In genomic region chr1:152141971-152142584, GRCh38 we compare ENCODE assay signal across 8 cellular contexts. TPM values are rescaled to one million over a fixed set of nuclear protein-coding genes. Genes with fewer than 3 reads are reported as not detected.
A peak's percentile ranks its signal among the peaks of the same experiment; 100 is the strongest.
DNase-seq lines count a peak whose midpoint lies in the region; ATAC-seq and TF ChIP-seq lines count a peak whose summit lies in the region.

No MANE protein-coding gene starts in this region.

- H4K8ac ChIP-seq in neuronal stem cell (ENCODE audit: low read depth, low read length) = no peak overlapping the region

- H3K79me1 ChIP-seq in neuronal stem cell (ENCODE audit: low read depth, low read length) = no peaks in the 10 kb centered on the region

- TF ChIP-seq CTCF in fibroblast of lung (conservative IDR thresholded peaks at IDR 0.05 in 1 of 2, IDR thresholded peaks at IDR 0.05 in 1 of 2; ENCODE audit: low read depth in 1 of 2, low read length in 2 of 2) = peak; percentile 80 to 97

- H3K18ac ChIP-seq in neuronal stem cell (ENCODE audit: low read length) = no peak overlapping the region

- no peak overlapping the region for H3K4ac ChIP-seq in neuronal stem cell (ENCODE audit: low read length)

- H4K20me1 ChIP-seq in fibroblast of lung (ENCODE audit: control insufficient read depth, extremely low read depth, insufficient read depth, low read length) = no peaks in the 10 kb centered on the region

- H2AFZ ChIP-seq in fibroblast of lung (ENCODE audit: low read length) (no peak overlapping the region), neuronal stem cell (ENCODE audit: low read length) (no peak overlapping the region)

- H3K4me2 ChIP-seq in fibroblast of lung (ENCODE audit: extremely low read depth, insufficient read depth, low read length) = no peak overlapping the region
- H3K4me2 ChIP-seq in neuronal stem cell (ENCODE audit: insufficient read depth, low read length, poor library complexity, severe bottlenecking) = no peak overlapping the region

- H2BK15ac ChIP-seq in neuronal stem cell (ENCODE audit: low read length) = no peak overlapping the region

- no peaks in the 10 kb centered on the region for H3K36me3 ChIP-seq in fibroblast of lung (ENCODE audit: control insufficient read depth, insufficient read depth, low read length)
- H3K36me3 ChIP-seq in neuronal stem cell (replicated peaks in 1 of 2; ENCODE audit: control insufficient read depth in 2 of 2, insufficient read depth in 2 of 2, low read length in 2 of 2) = no peaks in the 10 kb centered on the region

- peaks cover 4% of the 10 kb centered on the region for H3K27me3 ChIP-seq in fibroblast of lung (ENCODE audit: control insufficient read depth, insufficient read depth, low read length)
- H3K27me3 ChIP-seq in neuronal stem cell (ENCODE audit: control insufficient read depth in 3 of 3, insufficient read depth in 3 of 3, low read depth in 1 of 3, low read length in 3 of 3) = no peaks in the 10 kb centered on the region

- H3K4me1 ChIP-seq in fibroblast of lung (ENCODE audit: control insufficient read depth, extremely low read depth, insufficient read depth, low read length) (no peaks in the 10 kb centered on the region), neuronal stem cell (ENCODE audit: control insufficient read depth in 2 of 2, insufficient read depth in 1 of 2, low read depth in 1 of 2, low read length in 2 of 2) (no peaks in the 10 kb centered on the region)

- no peaks in the 10 kb centered on the region for H3K9me3 ChIP-seq in fibroblast of lung (ENCODE audit: control insufficient read depth, insufficient read depth, low read depth, low read length)
- H3K9me3 ChIP-seq in neuronal stem cell (replicated peaks in 1 of 2; ENCODE audit: control insufficient read depth in 2 of 2, insufficient read depth in 1 of 2, low read depth in 1 of 2, low read length in 2 of 2) = peaks cover 0 to 2% of the 10 kb centered on the region in 2 donors

- POLR2A ChIA-PET in HEK293T (lab: Yijun Ruan, JAX) = no interaction called here

- H3K23ac ChIP-seq in neuronal stem cell (ENCODE audit: low read depth, low read length, poor library complexity) = no peak overlapping the region

- H3K4me3 ChIP-seq in fibroblast of lung (replicated peaks in 1 of 4; ENCODE audit: control extremely low read depth in 1 of 4, insufficient read depth in 1 of 4, low read depth in 3 of 4, low read length in 4 of 4) (no peak overlapping the region), neuronal stem cell (ENCODE audit: low read length in 2 of 2) (no peak overlapping the region)

- H2AK5ac ChIP-seq in neuronal stem cell (ENCODE audit: low read depth, low read length) = no peak overlapping the region

- H3K27ac ChIP-seq in fibroblast of lung (ENCODE audit: insufficient read depth, low read length) = no peak overlapping the region
- no peak overlapping the region for H3K27ac ChIP-seq in neuronal stem cell (replicated peaks; ENCODE audit: low read length)

- CTCF ChIA-PET in HEK293T (lab: Yijun Ruan, JAX) = interaction anchor here (1.1 to 1.5 kb wide), 3 partner anchors 9 to 89 kb away, joined by 4 to 5 read pairs (median 4); no protein-coding TSS in a partner anchor

- DNase-seq in DMS153 treated with DMSO at 0.1 percent for 48 hours (lab: John Stamatoyannopoulos, UW; ENCODE audit: unreplicated experiment) = peak; percentile 4
- peak; percentile 52 for DNase-seq in HEK293T (ENCODE audit: extremely low spot score)
- DNase-seq in RPMI8226 = peak; percentile 69
- DNase-seq in fibroblast of lung (ENCODE audit: low read depth in 2 of 2) = peak; percentile 54 to 71
- peak; percentile 3 for DNase-seq in neuronal stem cell (ENCODE audit: low spot score)
- DNase-seq in NCI-H774 (lab: John Stamatoyannopoulos, UW) = no peak

- H3K79me2 ChIP-seq in fibroblast of lung (ENCODE audit: control insufficient read depth, insufficient read depth, low read length) = no peaks in the 10 kb centered on the region

- H4K91ac ChIP-seq in neuronal stem cell (ENCODE audit: low read depth, low read length, poor library complexity) = no peak overlapping the region

- H2BK12ac ChIP-seq in neuronal stem cell (ENCODE audit: low read length) = no peak overlapping the region

- ATAC-seq in GM18867 (IDR thresholded peaks at IDR 0.05; ENCODE audit: unreplicated experiment) (no peak), HG03565 (IDR thresholded peaks at IDR 0.05; ENCODE audit: unreplicated experiment) (no peak)

- H2BK120ac ChIP-seq in neuronal stem cell (ENCODE audit: low read depth, low read length) = no peak overlapping the region

- H3K9ac ChIP-seq in fibroblast of lung (ENCODE audit: insufficient read depth, low read length) (no peak overlapping the region), neuronal stem cell (ENCODE audit: low read depth, low read length, poor library complexity) (no peak overlapping the region)

- no peak overlapping the region for H3K14ac ChIP-seq in neuronal stem cell (ENCODE audit: low read length)

- H2BK5ac ChIP-seq in neuronal stem cell (ENCODE audit: low read length) = no peak overlapping the region

- no CpG with 5 or more reads among the region's 1 CpG for WGBS in neuronal stem cell (ENCODE audit: extremely low coverage in 2 of 2, insufficient read length in 2 of 2, insufficient replicate concordance in 1 of 2), 2 donors

TF ChIP-seq in HEK293T, 16 proteins besides CTCF, POLR2A, EP300 and RAD21:
- TF ChIP-seq FOXK2 (IDR thresholded peaks at IDR 0.05) = no peak
- no peak for TF ChIP-seq SP1 (IDR thresholded peaks at IDR 0.05)
- TF ChIP-seq L3MBTL2 (conservative IDR thresholded peaks at IDR 0.05) = no peak
- TF ChIP-seq BHLHE40 (IDR thresholded peaks at IDR 0.05; ENCODE audit: borderline replicate concordance) = no peak
- TF ChIP-seq NFRKB (IDR thresholded peaks at IDR 0.05) = no peak
- no peak for TF ChIP-seq ZNF384 (IDR thresholded peaks at IDR 0.05)

RNA-seq across cellular contexts. Expression of gene RPTN, which starts 16.9 kb away (rescaled TPM):
- total RNA-seq in fibroblast of lung = not detected in 2 replicates
- not detected in 2 replicates for polyA plus RNA-seq in fibroblast of lung
- not detected in 2 replicates for polyA plus RNA-seq in fibroblast of lung (2012)
- polyA minus RNA-seq in fibroblast of lung (ENCODE audit: low replicate concordance) = not detected in 2 replicates
- polyA plus RNA-seq in neuronal stem cell (2013, experiment 1 of 2) = not detected
- polyA plus RNA-seq in neuronal stem cell (2013, experiment 2 of 2) = not detected

RNA-seq across cellular contexts. Expression of gene TCHH, which starts 26.8 kb away (rescaled TPM):
- under 0.01 TPM in 1 of 2 replicates, not detected in the other for total RNA-seq in fibroblast of lung
- not detected in 2 replicates for polyA plus RNA-seq in fibroblast of lung
- polyA plus RNA-seq in fibroblast of lung (2012) = 0.01 TPM in 1 of 2 replicates, not detected in the other
- polyA minus RNA-seq in fibroblast of lung (ENCODE audit: low replicate concordance) = not detected in 2 replicates
- polyA plus RNA-seq in neuronal stem cell (2013, experiment 1 of 2) = 0.03 TPM
- polyA plus RNA-seq in neuronal stem cell (2013, experiment 2 of 2) = 0.01 TPM

RNA-seq across cellular contexts. Expression of gene TCHHL1, which starts 53.2 kb away (rescaled TPM):
- total RNA-seq in fibroblast of lung = not detected in 2 replicates
- not detected in 2 replicates for polyA plus RNA-seq in fibroblast of lung
- polyA plus RNA-seq in fibroblast of lung (2012) = not detected in 2 replicates
- not detected in 2 replicates for polyA minus RNA-seq in fibroblast of lung (ENCODE audit: low replicate concordance)
- not detected for polyA plus RNA-seq in neuronal stem cell (2013, experiment 1 of 2)
- polyA plus RNA-seq in neuronal stem cell (2013, experiment 2 of 2) = not detected
